Comparison of ENCODE assay signal across 20 cellular contexts in genomic region chr18:1659190-1659589, GRCh38.
DNase-seq lines count a peak whose midpoint lies in the region; ATAC-seq and TF ChIP-seq lines count a peak whose summit lies in the region.
"Had no signal": no experiment of that assay in that cellular context is flagged by ENCODE, and none has a peak within 500 bp of the region (broad histone marks: within the 10 kb centered on the region; RNA-seq: fewer than 3 reads in every experiment).

No MANE protein-coding gene starts in this region.

- no peaks in the 10 kb centered on the region for H3K36me3 ChIP-seq in left lung
- H3K36me3 ChIP-seq: gastroesophageal sphincter had no signal

- no peak for TF ChIP-seq CTCF in left lung (IDR thresholded peaks at IDR 0.05)

- H3K9me3 ChIP-seq in left lung: no peaks in the 10 kb centered on the region

- H3K4me3 ChIP-seq in left lung: no peak overlapping the region
- H3K4me3 ChIP-seq: gastroesophageal sphincter had no signal

- peak; percentile 22 for DNase-seq in DMS153 treated with DMSO at 0.1 percent for 48 hours (lab: John Stamatoyannopoulos, UW; ENCODE audit: unreplicated experiment)
- peak; percentile 29 to 77 (median 62) for DNase-seq in NCI-H1417 (lab: John Stamatoyannopoulos, UW)
- peak; percentile 90 for DNase-seq in NCI-H510A treated with DMSO at 0.1 percent for 48 hours (lab: John Stamatoyannopoulos, UW)
- peak in 1 of 2 donors; percentile 51 for DNase-seq in left lung
- DNase-seq in stimulated activated naive B cell treated with anti-CD40 and anti-IgM and Interleukin-4, amounts not matched to agents 10 μg/mL and 1 μg/mL and 100 μg/mL, for 72 hours: no peak
- DNase-seq in dermis blood vessel endothelial cell: no peak
- DNase-seq in NCI-H2081 treated with DMSO at 0.1 percent for 48 hours (lab: John Stamatoyannopoulos, UW): no peak
- DNase-seq: ACHN; activated CD4-positive, alpha-beta T cell treated with anti-CD3 and anti-CD28 coated beads for 1 hour; activated CD8-positive, alpha-beta memory T cell treated with anti-CD3 and anti-CD28 coated beads for 24 hours; activated naive CD4-positive, alpha-beta T cell treated with Interleukin-2 at 50 U/mL for 16 hours; activated T-cell treated with anti-CD3 and anti-CD28 coated beads, Interleukin-2, amount 50 U/mL, for 4 hours; central memory CD4-positive, alpha-beta T cell; NCI-H226; stimulated activated CD4-positive, alpha-beta T cell treated with anti-CD3 and anti-CD28 coated beads, Interleukin-1b, Interleukin-23, amount 100 ng/mL, for 48 hours; stimulated activated naive CD4-positive, alpha-beta T cell treated with Interleukin-2 at 50 U/mL for 16 hours; SW 1271 had no signal

- H3K27me3 Mint-ChIP-seq in stimulated activated naive B cell treated with anti-CD40 and anti-IgM and Interleukin-4, amounts not matched to agents 10 μg/mL and 1 μg/mL and 100 μg/mL, for 72 hours: no peaks in the 10 kb centered on the region
- H3K27me3 Mint-ChIP-seq: progenitor cell of endocrine pancreas had no signal

- no peaks in the 10 kb centered on the region for H3K4me1 Mint-ChIP-seq in stimulated activated naive B cell treated with anti-CD40 and anti-IgM and Interleukin-4, amounts not matched to agents 10 μg/mL and 1 μg/mL and 100 μg/mL, for 72 hours

- H3K27me3 ChIP-seq in left lung: no peaks in the 10 kb centered on the region
- H3K27me3 ChIP-seq: gastroesophageal sphincter had no signal

- ATAC-seq in left lung (peak; percentile 81), HG02642 (IDR thresholded peaks at IDR 0.05; ENCODE audit: poor library complexity, unreplicated experiment) (no peak)
- ATAC-seq in stimulated activated naive B cell treated with anti-CD40 and anti-IgM and Interleukin-4, amounts not matched to agents 10 μg/mL and 1 μg/mL and 100 μg/mL, for 72 hours (replicated peaks): no peak
- ATAC-seq: activated T-cell treated with anti-CD3 and anti-CD28 coated beads, Interleukin-2, amount 50 U/mL, for 4 hours; gastroesophageal sphincter had no signal

- peaks cover 0 to 7% of the 10 kb centered on the region in 2 donors for H3K4me1 ChIP-seq in left lung
- H3K4me1 ChIP-seq: gastroesophageal sphincter had no signal

- H3K27ac ChIP-seq in left lung: peak overlapping the region in 1 of 2 donors; percentile 28
- H3K27ac ChIP-seq: gastroesophageal sphincter had no signal

- no peak overlapping the region for H3K4me3 Mint-ChIP-seq in stimulated activated naive B cell treated with anti-CD40 and anti-IgM and Interleukin-4, amounts not matched to agents 10 μg/mL and 1 μg/mL and 100 μg/mL, for 72 hours
- H3K4me3 Mint-ChIP-seq: activated T-cell treated with anti-CD3 and anti-CD28 coated beads, Interleukin-2, amount 50 U/mL, for 4 hours had no signal

- intact Hi-C loops in left lung (cut with DNase I): no loop called here

- no peaks in the 10 kb centered on the region for H3K9me3 Mint-ChIP-seq in stimulated activated naive B cell treated with anti-CD40 and anti-IgM and Interleukin-4, amounts not matched to agents 10 μg/mL and 1 μg/mL and 100 μg/mL, for 72 hours
- H3K9me3 Mint-ChIP-seq: activated T-cell treated with anti-CD3 and anti-CD28 coated beads, Interleukin-2, amount 50 U/mL, for 4 hours had no signal

- no peaks in the 10 kb centered on the region for H3K36me3 Mint-ChIP-seq in stimulated activated naive B cell treated with anti-CD40 and anti-IgM and Interleukin-4, amounts not matched to agents 10 μg/mL and 1 μg/mL and 100 μg/mL, for 72 hours

- H3K27ac Mint-ChIP-seq in stimulated activated naive B cell treated with anti-CD40 and anti-IgM and Interleukin-4, amounts not matched to agents 10 μg/mL and 1 μg/mL and 100 μg/mL, for 72 hours: no peak overlapping the region
- H3K27ac Mint-ChIP-seq: progenitor cell of endocrine pancreas had no signal

Comparison
In these comparisons a context has a peak if more than half of its experiments do, and no peak if none do; other contexts are left out.
1. DNase-seq: peak in DMS153 treated with DMSO at 0.1 percent for 48 hours (single experiment), NCI-H1417 (3 of 3) and NCI-H510A treated with DMSO at 0.1 percent for 48 hours (single experiment); none in stimulated activated naive B cell treated with anti-CD40 and anti-IgM and Interleukin-4, amounts not matched to agents 10 μg/mL and 1 μg/mL and 100 μg/mL, for 72 hours (single experiment), dermis blood vessel endothelial cell (single experiment) and NCI-H2081 treated with DMSO at 0.1 percent for 48 hours (single experiment).